In genomic region chr12:54306925-54307731, GRCh38 we compare ENCODE assay signal across 9 cellular contexts. TPM values are rescaled to one million over a fixed set of nuclear protein-coding genes. Genes with fewer than 3 reads are reported as not detected.
DNase-seq lines count a peak whose midpoint lies in the region; ATAC-seq and TF ChIP-seq lines count a peak whose summit lies in the region.
"Had no signal": no experiment of that assay in that cellular context is flagged by ENCODE, and none has a peak within 500 bp of the region (broad histone marks: within the 10 kb centered on the region; RNA-seq: fewer than 3 reads in every experiment).

No MANE protein-coding gene starts in this region.

- H3T11ph ChIP-seq in H9 (ENCODE audit: low read length) = no peak overlapping the region

- H4K5ac ChIP-seq in H9 (ENCODE audit: insufficient read length, low read depth, low read length) = no peak overlapping the region

- no peaks in the 10 kb centered on the region for H3K79me2 ChIP-seq in H9 (ENCODE audit: insufficient read depth, low read length)

- no peaks in the 10 kb centered on the region for H3K36me3 Mint-ChIP-seq in H9 (ENCODE audit: insufficient read depth in 1 of 3, low read depth in 3 of 3)
- H3K36me3 Mint-ChIP-seq in natural killer cell treated with Interleukin-12 subunit alpha and Interleukin-12 subunit beta and Interleukin-15 and Interleukin-18, amount 100 ng/mL, for 72 hours = no peaks in the 10 kb centered on the region
- H3K36me3 Mint-ChIP-seq: brain had no signal

- no peaks in the 10 kb centered on the region for H3K23me2 ChIP-seq in H9 (ENCODE audit: insufficient read length, low read depth, low read length, poor library complexity, severe bottlenecking)

- H2BK5ac ChIP-seq in H9 (ENCODE audit: insufficient read length, low read length) = no peak overlapping the region

- no peak overlapping the region for H2AFZ ChIP-seq in H9 (ENCODE audit: low read length)

- H3K4me3 Mint-ChIP-seq in H9 = no peak overlapping the region
- H3K4me3 Mint-ChIP-seq in natural killer cell treated with Interleukin-12 subunit alpha and Interleukin-12 subunit beta and Interleukin-15 and Interleukin-18, amount 100 ng/mL, for 72 hours = peak overlapping the region; percentile 64
- H3K4me3 Mint-ChIP-seq: brain had no signal

- peaks cover 13% of the 10 kb centered on the region for H3K27me3 Mint-ChIP-seq in H9 (ENCODE audit: low read depth)
- H3K27me3 Mint-ChIP-seq in natural killer cell treated with Interleukin-12 subunit alpha and Interleukin-12 subunit beta and Interleukin-15 and Interleukin-18, amount 100 ng/mL, for 72 hours = peaks cover 0 to 3% of the 10 kb centered on the region in 2 donors

- H3K4me3 ChIP-seq in choroid plexus epithelial cell (ENCODE audit: low read depth, low read length) = no peak overlapping the region

- DNase-seq in H9 (peak; percentile 64), NOMO-1 treated with DMSO at 0.1 percent for 48 hours (lab: John Stamatoyannopoulos, UW; ENCODE audit: unreplicated experiment) (peak; percentile 90), choroid plexus epithelial cell (ENCODE audit: low read depth) (peak; percentile 74), NCI-H2171 treated with DMSO at 0.1 percent for 48 hours (lab: John Stamatoyannopoulos, UW) (no peak), dedifferentiated amniotic fluid mesenchymal stem cell (ENCODE audit: extremely low spot score) (no peak)
- no peak for DNase-seq in natural killer cell treated with Interleukin-12 subunit alpha and Interleukin-12 subunit beta and Interleukin-15 and Interleukin-18, amount 100 ng/mL, for 72 hours (ENCODE audit: low spot score)
- no peak for DNase-seq in stimulated activated CD4-positive, alpha-beta T cell treated with anti-CD3 and anti-CD28 coated beads, Interleukin-12 subunit alpha, Interleukin-12 subunit beta, amount 100 ng/mL, for 4 hours

- H3K27ac ChIP-seq in H9 (ENCODE audit: insufficient read length, low read depth, low read length) = no peak overlapping the region

- no peak overlapping the region for H3K14ac ChIP-seq in H9 (ENCODE audit: insufficient read depth, low read length)

- no peaks in the 10 kb centered on the region for H3K9me3 Mint-ChIP-seq in H9
- H3K9me3 Mint-ChIP-seq in natural killer cell treated with Interleukin-12 subunit alpha and Interleukin-12 subunit beta and Interleukin-15 and Interleukin-18, amount 100 ng/mL, for 72 hours = no peaks in the 10 kb centered on the region
- H3K9me3 Mint-ChIP-seq: brain had no signal

- no peak overlapping the region for H4K8ac ChIP-seq in H9 (replicated peaks; ENCODE audit: insufficient read length, low read depth, low read length)

- no peak overlapping the region for H3K27ac Mint-ChIP-seq in H9
- peak overlapping the region; percentile 21 to 63 for H3K27ac Mint-ChIP-seq in natural killer cell treated with Interleukin-12 subunit alpha and Interleukin-12 subunit beta and Interleukin-15 and Interleukin-18, amount 100 ng/mL, for 72 hours
- H3K27ac Mint-ChIP-seq: brain had no signal

- no CpG with 5 or more reads among the region's 8 CpGs for WGBS in H9 (ENCODE audit: extremely low coverage, insufficient read length, low lambda C conversion rate)

- H3K9ac ChIP-seq in H9 (ENCODE audit: extremely low read depth, insufficient read length, low read length) = no peak overlapping the region

- no peaks in the 10 kb centered on the region for H4K20me1 ChIP-seq in H9 (ENCODE audit: control insufficient read depth, insufficient read depth, insufficient read length)

- no peak overlapping the region for H2BK120ac ChIP-seq in H9 (ENCODE audit: low read depth, low read length, poor library complexity, severe bottlenecking)

- H3K4me1 Mint-ChIP-seq in H9 = peaks cover 31 to 36% of the 10 kb centered on the region in 2 experiments
- H3K4me1 Mint-ChIP-seq in natural killer cell treated with Interleukin-12 subunit alpha and Interleukin-12 subunit beta and Interleukin-15 and Interleukin-18, amount 100 ng/mL, for 72 hours (ENCODE audit: low read depth in 2 of 2) = peaks cover 29 to 39% of the 10 kb centered on the region in 2 donors
- H3K4me1 Mint-ChIP-seq: brain had no signal

- no peak overlapping the region for H3K18ac ChIP-seq in H9 (ENCODE audit: insufficient read length, low read depth, low read length)

- H3K27me3 ChIP-seq in H9 (ENCODE audit: insufficient read depth, low read length) = no peaks in the 10 kb centered on the region

- H3K4ac ChIP-seq in H9 (ENCODE audit: low read depth, low read length) = no peak overlapping the region

- no peak overlapping the region for H3K56ac ChIP-seq in H9 (ENCODE audit: insufficient read length, low read depth, low read length)

- H2BK20ac ChIP-seq in H9 (ENCODE audit: low read depth, low read length, poor library complexity, severe bottlenecking) = no peak overlapping the region

- peaks cover 8% of the 10 kb centered on the region; the same call in 1 of the 2 replicates for H3K4me1 ChIP-seq in H9 (ENCODE audit: insufficient read depth, low read length)

- no peak for TF ChIP-seq CTCF in H9 (conservative IDR thresholded peaks at IDR 0.05)
- no peak for TF ChIP-seq CTCF in choroid plexus epithelial cell (conservative IDR thresholded peaks at IDR 0.05; ENCODE audit: low read depth, low read length)

- no peaks in the 10 kb centered on the region for H3K9me3 ChIP-seq in H9 (ENCODE audit: control insufficient read depth, low read depth, low read length)

- no peak overlapping the region for H2AK5ac ChIP-seq in H9 (ENCODE audit: insufficient read length, low read length)

- H3K4me2 ChIP-seq in H9 (ENCODE audit: insufficient read depth, insufficient read length, low read length) = no peak overlapping the region

- H2BK12ac ChIP-seq in H9 (ENCODE audit: insufficient read length, low read depth, low read length) = no peak overlapping the region

- H3K23ac ChIP-seq in H9 (ENCODE audit: insufficient read length, low read depth, low read length) = no peak overlapping the region

- peak; percentile 75 to 78 for ATAC-seq in natural killer cell treated with Interleukin-12 subunit alpha and Interleukin-12 subunit beta and Interleukin-15 and Interleukin-18, amount 100 ng/mL, for 72 hours
- no peak for ATAC-seq in GM19351 (IDR thresholded peaks at IDR 0.05; ENCODE audit: unreplicated experiment)

- H2BK15ac ChIP-seq in H9 (ENCODE audit: low read depth, low read length) = no peak overlapping the region

- H3K79me1 ChIP-seq in H9 (ENCODE audit: insufficient read depth, low read depth, low read length, poor library complexity, severe bottlenecking) = no peaks in the 10 kb centered on the region

- H4K91ac ChIP-seq in H9 (ENCODE audit: insufficient read length, low read depth, low read length) = no peak overlapping the region

RNA-seq across cellular contexts. Expression of gene NFE2, which starts 6.3 kb away (rescaled TPM):
- 1.2 and 1.5 TPM in 2 replicates for total RNA-seq in H9 (2021)
- total RNA-seq in natural killer cell treated with Interleukin-12 subunit alpha and Interleukin-12 subunit beta and Interleukin-15 and Interleukin-18, amount 100 ng/mL, for 72 hours = 1 to 10 TPM in 1 of 2 donors, not detected in 1; 3.7 TPM

RNA-seq across cellular contexts. Expression of gene COPZ1, which starts 17.8 kb away (rescaled TPM):
- 104 TPM in 2 replicates for total RNA-seq in H9 (2021)
- total RNA-seq in natural killer cell treated with Interleukin-12 subunit alpha and Interleukin-12 subunit beta and Interleukin-15 and Interleukin-18, amount 100 ng/mL, for 72 hours = 100 to 1,000 TPM; 111 to 158 TPM

RNA-seq across cellular contexts. Expression of gene HNRNPA1, which starts 26.6 kb away (rescaled TPM):
- total RNA-seq in H9 (2021) = 3,193 and 3,242 TPM in 2 replicates
- total RNA-seq in natural killer cell treated with Interleukin-12 subunit alpha and Interleukin-12 subunit beta and Interleukin-15 and Interleukin-18, amount 100 ng/mL, for 72 hours = 1,000 to 10,000 TPM in 1 of 2 donors, 100 to 1,000 TPM in 1; 997 to 1,580 TPM

RNA-seq across cellular contexts. Expression of gene CBX5, which starts 27.2 kb away (rescaled TPM):
- total RNA-seq in H9 (2021) = 204 and 206 TPM in 2 replicates
- total RNA-seq in natural killer cell treated with Interleukin-12 subunit alpha and Interleukin-12 subunit beta and Interleukin-15 and Interleukin-18, amount 100 ng/mL, for 72 hours = 10 to 100 TPM; 65.6 to 73.6 TPM

RNA-seq across cellular contexts. Expression of gene GPR84, which starts 57.2 kb away (rescaled TPM):
- total RNA-seq in H9 (2021) = not detected in 2 replicates
- total RNA-seq in natural killer cell treated with Interleukin-12 subunit alpha and Interleukin-12 subunit beta and Interleukin-15 and Interleukin-18, amount 100 ng/mL, for 72 hours = 10 to 100 TPM; 23.5 to 91.5 TPM

Comparison
In these comparisons a context has a peak if more than half of its experiments do, and no peak if none do; other contexts are left out.
1. DNase-seq: peak in H9 (single experiment), NOMO-1 treated with DMSO at 0.1 percent for 48 hours (single experiment) and choroid plexus epithelial cell (single experiment); none in natural killer cell treated with Interleukin-12 subunit alpha and Interleukin-12 subunit beta and Interleukin-15 and Interleukin-18, amount 100 ng/mL, for 72 hours (single experiment), NCI-H2171 treated with DMSO at 0.1 percent for 48 hours (single experiment), stimulated activated CD4-positive, alpha-beta T cell treated with anti-CD3 and anti-CD28 coated beads, Interleukin-12 subunit alpha, Interleukin-12 subunit beta, amount 100 ng/mL, for 4 hours (single experiment) and dedifferentiated amniotic fluid mesenchymal stem cell (single experiment).
2. H3K27ac Mint-ChIP-seq: peak in natural killer cell treated with Interleukin-12 subunit alpha and Interleukin-12 subunit beta and Interleukin-15 and Interleukin-18, amount 100 ng/mL, for 72 hours (2 of 2); none in H9 (0 of 3).